12 cellular contexts compared by ENCODE assay signal in genomic region chr2:221767106-221767878, GRCh38.
DNase-seq lines count a peak whose midpoint lies in the region; FAIRE-seq and TF ChIP-seq lines count a peak whose summit lies in the region.
"Had no signal": no experiment of that assay in that cellular context is flagged by ENCODE, and none has a peak within 500 bp of the region (broad histone marks: within the 10 kb centered on the region; RNA-seq: fewer than 3 reads in every experiment).

No MANE protein-coding gene starts in this region.

- H3K27me3 ChIP-seq in bronchial epithelial cell (ENCODE audit: control insufficient read depth, insufficient read depth, low read length) (no peaks in the 10 kb centered on the region), spleen (replicated peaks in 1 of 7) (no peaks in the 10 kb centered on the region)

- no peak for TF ChIP-seq POLR2A in H54 (IDR thresholded peaks at IDR 0.05; ENCODE audit: low read depth, low read length)
- TF ChIP-seq POLR2A in spleen (IDR thresholded peaks at IDR 0.05): no peak

- no peak overlapping the region for H3K27ac ChIP-seq in spleen

- peak; percentile 17 for DNase-seq in EL
- DNase-seq in H54 (ENCODE audit: insufficient read length, low spot score): no peak
- DNase-seq in bronchial epithelial cell (ENCODE audit: low read depth): peak; percentile 5
- peak; percentile 65 for DNase-seq in islet precursor cell
- no peak for DNase-seq in iPS-NIHi11 (ENCODE audit: low spot score)
- DNase-seq in spleen: no peak
- DNase-seq in NCI-H446 treated with DMSO at 0.1 percent for 48 hours (lab: John Stamatoyannopoulos, UW): no peak
- DNase-seq: Caco-2, HFFc6, Karpas-422, NCI-H2029, NCI-H446 had no signal

- H3K4me3 ChIP-seq in bronchial epithelial cell (ENCODE audit: low read depth, low read length) (no peak overlapping the region), spleen (no peak overlapping the region)

- TF ChIP-seq CTCF in bronchial epithelial cell (IDR thresholded peaks at IDR 0.05; ENCODE audit: insufficient read depth, low read length, severe bottlenecking) (no peak), spleen (IDR thresholded peaks at IDR 0.05 in 8 of 11, conservative IDR thresholded peaks at IDR 0.05 in 3 of 11) (no peak)

- no peaks in the 10 kb centered on the region for H3K4me1 ChIP-seq in spleen

- no peaks in the 10 kb centered on the region for H3K9me3 ChIP-seq in spleen
- H3K9me3 ChIP-seq: Caco-2 had no signal

- FAIRE-seq in H54 (lab: Jason Lieb, UNC) (peak; percentile 36), bronchial epithelial cell (lab: Jason Lieb, UNC) (no peak)

- intact Hi-C loops in spleen (cut with DNase I; ENCODE audit: low total_unique reads): no loop called here

- H3K36me3 ChIP-seq in bronchial epithelial cell (ENCODE audit: control insufficient read depth, insufficient read depth, low read length) (no peaks in the 10 kb centered on the region), spleen (no peaks in the 10 kb centered on the region)

- 66 to 77% (median 72%) methylated on average over 9 of the region's 9 CpGs for WGBS in spleen, 5 donors

Comparison
In these comparisons a context has a peak if more than half of its experiments do, and no peak if none do; other contexts are left out.
1. DNase-seq: peak in EL (single experiment), bronchial epithelial cell (single experiment) and islet precursor cell (single experiment); none in H54 (single experiment), iPS-NIHi11 (single experiment), spleen (single experiment) and NCI-H446 treated with DMSO at 0.1 percent for 48 hours (single experiment).